Comparison of ENCODE assay signal across 8 cellular contexts in the genomic region with DNA sequence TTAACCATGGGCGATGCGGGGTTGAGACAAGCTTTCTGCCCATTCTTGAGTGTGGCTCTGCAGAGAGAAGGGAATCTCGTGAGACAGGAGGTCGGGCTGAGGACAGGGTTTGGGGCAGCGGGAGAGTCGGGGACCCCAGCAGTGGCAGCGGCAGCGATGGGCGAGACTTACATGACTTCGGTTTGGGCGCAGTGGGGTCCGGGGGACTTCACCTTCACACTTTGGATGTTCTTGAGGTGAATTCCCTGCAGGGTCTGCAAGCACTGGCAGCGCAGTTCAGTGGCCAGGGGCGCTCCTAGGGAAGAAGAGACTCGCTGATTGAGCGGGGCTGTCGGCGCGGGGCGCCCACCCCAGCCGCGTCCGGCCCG. TPM values are rescaled to one million over a fixed set of nuclear protein-coding genes. Genes with fewer than 3 reads are reported as not detected.
DNase-seq lines count a peak whose midpoint lies in the region; ATAC-seq and TF ChIP-seq lines count a peak whose summit lies in the region.

No MANE protein-coding gene starts in this region.

- H3K36me3 Mint-ChIP-seq in activated T-cell treated with anti-CD3 and anti-CD28 coated beads, Interleukin-2, amount 50 U/mL, for 72 hours (ENCODE audit: insufficient read depth in 2 of 2): no peaks in the 10 kb centered on the region
- H3K36me3 Mint-ChIP-seq in chondrocyte (ENCODE audit: low read depth): no peaks in the 10 kb centered on the region

- H3K27me3 Mint-ChIP-seq in activated T-cell treated with anti-CD3 and anti-CD28 coated beads, Interleukin-2, amount 50 U/mL, for 72 hours (ENCODE audit: low read depth): peaks cover 59% of the 10 kb centered on the region
- H3K27me3 Mint-ChIP-seq in chondrocyte (ENCODE audit: low read depth): no peaks in the 10 kb centered on the region

- H3K27ac ChIP-seq in lung (ENCODE audit: low read depth in 1 of 2, low read length in 1 of 2) (peak overlapping the region; percentile 65 to 95), upper lobe of left lung (peak overlapping the region; percentile 84 to 89 (median 84))

- H3K4me1 Mint-ChIP-seq in activated T-cell treated with anti-CD3 and anti-CD28 coated beads, Interleukin-2, amount 50 U/mL, for 72 hours (ENCODE audit: low read depth): peaks cover 5% of the 10 kb centered on the region
- peaks cover 27% of the 10 kb centered on the region for H3K4me1 Mint-ChIP-seq in chondrocyte (ENCODE audit: low read depth)

- H3K36me3 ChIP-seq in lung (ENCODE audit: control insufficient read depth in 2 of 2, insufficient read depth in 2 of 2, low read length in 2 of 2): no peaks in the 10 kb centered on the region
- H3K36me3 ChIP-seq in upper lobe of left lung: no peaks in the 10 kb centered on the region

- H3K27me3 ChIP-seq in lung (ENCODE audit: control insufficient read depth, insufficient read depth) (no peaks in the 10 kb centered on the region), upper lobe of left lung (no peaks in the 10 kb centered on the region)

- TF ChIP-seq EP300 in upper lobe of left lung (IDR thresholded peaks at IDR 0.05): no peak

- no peaks in the 10 kb centered on the region for H3K9me3 ChIP-seq in lung (ENCODE audit: control insufficient read depth in 2 of 2, insufficient read depth in 1 of 2, low read length in 1 of 2)
- H3K9me3 ChIP-seq in upper lobe of left lung: no peaks in the 10 kb centered on the region

- H3K27ac Mint-ChIP-seq in activated T-cell treated with anti-CD3 and anti-CD28 coated beads, Interleukin-2, amount 50 U/mL, for 72 hours: no peak overlapping the region
- H3K27ac Mint-ChIP-seq in chondrocyte (ENCODE audit: unreplicated experiment): peak overlapping the region; percentile 81

- H3K4me3 Mint-ChIP-seq in activated T-cell treated with anti-CD3 and anti-CD28 coated beads, Interleukin-2, amount 50 U/mL, for 72 hours: peak overlapping the region; percentile 69 to 88
- H3K4me3 Mint-ChIP-seq in chondrocyte (ENCODE audit: unreplicated experiment): peak overlapping the region; percentile 79

- H3K4me1 ChIP-seq in lung (ENCODE audit: control insufficient read depth in 2 of 2, insufficient read depth in 2 of 2, low read length in 2 of 2) (peaks cover 2 to 8% of the 10 kb centered on the region in 2 donors), upper lobe of left lung (peaks cover 4 to 37% (median 17%) of the 10 kb centered on the region in 4 donors)

- DNase-seq in activated T-cell treated with anti-CD3 and anti-CD28 coated beads, Interleukin-2, amount 50 U/mL, for 72 hours: peak in 1 of 2 donors; percentile 1
- DNase-seq in activated T-cell treated with anti-CD3 and anti-CD28 coated beads, Interleukin-2, amount 50 U/mL, for 48 hours: no peak
- DNase-seq in chondrocyte (ENCODE audit: low spot score): peak; percentile 76
- DNase-seq in lung (ENCODE audit: low spot score): no peak
- no peak for DNase-seq in upper lobe of left lung
- DNase-seq in NCI-H187 treated with DMSO at 0.1 percent for 48 hours (lab: John Stamatoyannopoulos, UW): no peak
- DNase-seq in T1000 (lab: John Stamatoyannopoulos, UW): no peak
- DNase-seq in GM10266 (ENCODE audit: extremely low spot score): no peak

- H3K4me3 ChIP-seq in lung (peak overlapping the region; percentile 49), upper lobe of left lung (peak overlapping the region; percentile 16 to 63 (median 55))

- TF ChIP-seq CTCF in chondrocyte (IDR thresholded peaks at IDR 0.05): no peak
- no peak for TF ChIP-seq CTCF in lung (IDR thresholded peaks at IDR 0.05; ENCODE audit: control extremely low read depth, extremely low read depth)
- TF ChIP-seq CTCF in upper lobe of left lung (IDR thresholded peaks at IDR 0.05): no peak
- no peak for TF ChIP-seq CTCF in GM10266 (IDR thresholded peaks at IDR 0.05; ENCODE audit: control insufficient read depth, insufficient read depth, low read depth, missing control alignments)

- no peaks in the 10 kb centered on the region for H3K9me3 Mint-ChIP-seq in activated T-cell treated with anti-CD3 and anti-CD28 coated beads, Interleukin-2, amount 50 U/mL, for 72 hours
- H3K9me3 Mint-ChIP-seq in chondrocyte (ENCODE audit: low read depth): no peaks in the 10 kb centered on the region

- TF ChIP-seq POLR2A in upper lobe of left lung (IDR thresholded peaks at IDR 0.05): no peak

- 4 to 8% methylated on average over 16 to 24 of the region's 24 CpGs for WGBS in lung, 2 donors
- WGBS in upper lobe of left lung, 2 donors: 12 to 37% methylated on average over 6 to 13 of the region's 24 CpGs

- ATAC-seq in activated T-cell treated with anti-CD3 and anti-CD28 coated beads, Interleukin-2, amount 50 U/mL, for 72 hours (replicated peaks in 1 of 2): no peak
- ATAC-seq in lung (ENCODE audit: insufficient read depth, low FRiP score) (no peak), upper lobe of left lung (ENCODE audit: low FRiP score in 2 of 2) (peak in 1 of 2 donors; percentile 5)

RNA-seq across cellular contexts. Expression of a gene that starts 0.4 kb away (rescaled TPM):
- total RNA-seq in activated T-cell treated with anti-CD3 and anti-CD28 coated beads, Interleukin-2, amount 50 U/mL, for 72 hours: not detected
- total RNA-seq in chondrocyte (0.89 to 8.7 TPM (median 7.9 TPM) in 3 replicates), lung (100 to 1,000 TPM in 1 of 2 donors, 10 to 100 TPM in 1; 82.2 to 127 TPM), upper lobe of left lung (100 to 1,000 TPM in 3 of 6 donors, 10 to 100 TPM in 3; 41.1 to 108 (median 79.4) TPM)
- polyA plus RNA-seq in lung: 100 to 1,000 TPM in 1 of 2 donors, 10 to 100 TPM in 1; 98.4 to 291 TPM

RNA-seq across cellular contexts. Expression of a gene that starts 59.3 kb away (rescaled TPM):
- 1 to 10 TPM; 7.6 to 9.7 TPM for total RNA-seq in activated T-cell treated with anti-CD3 and anti-CD28 coated beads, Interleukin-2, amount 50 U/mL, for 72 hours
- 6.6 to 10.6 TPM (median 7.4 TPM) in 3 replicates for total RNA-seq in chondrocyte
- 10 to 100 TPM; 15.8 to 32.1 TPM for total RNA-seq in lung
- polyA plus RNA-seq in lung: 10 to 100 TPM; 11.9 to 15.0 TPM
- total RNA-seq in upper lobe of left lung: 10 to 100 TPM in 5 of 6 donors, 1 to 10 TPM in 1; 4.9 to 23.6 (median 12.8) TPM
